ENCODE assay signal across 8 cellular contexts in the genomic region with DNA sequence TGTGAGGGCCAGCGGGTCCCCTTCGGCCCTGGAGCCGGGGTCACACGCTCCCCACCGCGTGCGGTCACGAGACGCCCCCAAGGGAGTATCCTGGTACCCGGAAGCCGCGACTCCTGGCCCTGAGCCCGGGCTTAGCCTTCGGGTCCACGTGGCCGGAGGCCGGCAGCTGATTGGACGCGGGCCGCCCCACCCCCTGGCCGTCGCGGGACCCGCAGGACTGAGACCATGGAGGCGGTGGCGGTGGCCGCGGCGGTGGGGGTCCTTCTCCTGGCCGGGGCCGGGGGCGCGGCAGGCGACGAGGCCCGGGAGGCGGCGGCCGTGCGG. TPM values are rescaled to one million over a fixed set of nuclear protein-coding genes. Genes with fewer than 3 reads are reported as not detected.
DNase-seq lines count a peak whose midpoint lies in the region; ATAC-seq and TF ChIP-seq lines count a peak whose summit lies in the region.

A gene (plus strand): TSS at position 194 of the 324 bp plus-strand sequence. CDS start 32 bp downstream, at position 226.

- no peak within 1 kb of the TSS for H4K5ac ChIP-seq in H9 (ENCODE audit: insufficient read length, low read depth, low read length)

- H4K8ac ChIP-seq in H9 (replicated peaks; ENCODE audit: insufficient read length, low read depth, low read length), result no peak within 1 kb of the TSS
- peak within 1 kb of the TSS; percentile 20 for H4K8ac ChIP-seq in neuronal stem cell (ENCODE audit: low read depth, low read length)

- peaks cover 29% of the 10 kb centered on the region for H3K27me3 Mint-ChIP-seq in H9 (ENCODE audit: low read depth)

- H3K79me2 ChIP-seq in H9 (ENCODE audit: insufficient read depth, low read length), result no peaks in the 10 kb centered on the region

- H3K4me1 ChIP-seq in ES-I3 (ENCODE audit: insufficient read depth, low read length) (peaks cover 12% of the 10 kb centered on the region), H9 (ENCODE audit: insufficient read depth, low read length) (no peaks in the 10 kb centered on the region; the same call in 1 of the 2 replicates), SJSA1 (replicated peaks) (peaks cover 36% of the 10 kb centered on the region), foreskin keratinocyte (peaks cover 2% of the 10 kb centered on the region), neuronal stem cell (ENCODE audit: control insufficient read depth in 2 of 2, insufficient read depth in 1 of 2, low read depth in 1 of 2, low read length in 2 of 2) (peaks cover 13 to 21% of the 10 kb centered on the region in 2 donors)

- TF ChIP-seq CTCF in H9 (conservative IDR thresholded peaks at IDR 0.05) (no peak), foreskin keratinocyte (conservative IDR thresholded peaks at IDR 0.05) (no peak), subcutaneous adipose tissue (IDR thresholded peaks at IDR 0.05; ENCODE audit: low read depth) (no peak)

- H3K4ac ChIP-seq in H9 (ENCODE audit: low read depth, low read length) (no peak within 1 kb of the TSS), neuronal stem cell (ENCODE audit: low read length) (peak within 1 kb of the TSS; percentile 14)

- H2AFZ ChIP-seq in H9 (ENCODE audit: low read length), result no peak within 1 kb of the TSS
- H2AFZ ChIP-seq in neuronal stem cell (ENCODE audit: low read length), result peak within 1 kb of the TSS; percentile 87

- peaks cover 11 to 19% of the 10 kb centered on the region in 2 experiments for H3K4me1 Mint-ChIP-seq in H9

- H3K9ac ChIP-seq in ES-I3 (ENCODE audit: low read depth, low read length), result peak within 1 kb of the TSS; percentile 53
- H3K9ac ChIP-seq in H9 (ENCODE audit: extremely low read depth, insufficient read length, low read length), result peak within 1 kb of the TSS; percentile 20
- H3K9ac ChIP-seq in neuronal stem cell (ENCODE audit: low read depth, low read length, poor library complexity), result peak within 1 kb of the TSS; percentile 97

- no peaks in the 10 kb centered on the region for H4K20me1 ChIP-seq in H9 (ENCODE audit: control insufficient read depth, insufficient read depth, insufficient read length)

- H3K36me3 ChIP-seq in ES-I3 (ENCODE audit: insufficient read depth, low read length) (no peaks in the 10 kb centered on the region), MG63 (peaks cover 28% of the 10 kb centered on the region), SJSA1 (peaks cover 26% of the 10 kb centered on the region), neuronal stem cell (replicated peaks in 1 of 2; ENCODE audit: control insufficient read depth in 2 of 2, insufficient read depth in 2 of 2, low read length in 2 of 2) (peaks cover 2 to 19% of the 10 kb centered on the region in 2 donors)

- no peak within 1 kb of the TSS for H2BK120ac ChIP-seq in H9 (ENCODE audit: low read depth, low read length, poor library complexity, severe bottlenecking)
- H2BK120ac ChIP-seq in neuronal stem cell (ENCODE audit: low read depth, low read length), result no peak within 1 kb of the TSS

- H3K23ac ChIP-seq in H9 (ENCODE audit: insufficient read length, low read depth, low read length) (no peak within 1 kb of the TSS), neuronal stem cell (ENCODE audit: low read depth, low read length, poor library complexity) (no peak within 1 kb of the TSS)

- H3K36me3 Mint-ChIP-seq in H9 (ENCODE audit: insufficient read depth in 1 of 3, low read depth in 3 of 3), result peaks cover 0 to 17% (median 10%) of the 10 kb centered on the region in 3 experiments; a peak in 5 of 7 replicates

- H3K4me2 ChIP-seq in H9 (ENCODE audit: insufficient read depth, insufficient read length, low read length) (peak within 1 kb of the TSS; percentile 61), neuronal stem cell (ENCODE audit: insufficient read depth, low read length, poor library complexity, severe bottlenecking) (peak within 1 kb of the TSS; percentile 85)

- H2BK5ac ChIP-seq in H9 (ENCODE audit: insufficient read length, low read length) (no peak within 1 kb of the TSS), neuronal stem cell (ENCODE audit: low read length) (no peak within 1 kb of the TSS)

- no peak within 1 kb of the TSS for H3K56ac ChIP-seq in H9 (ENCODE audit: insufficient read length, low read depth, low read length)

- no peak within 1 kb of the TSS for H2BK20ac ChIP-seq in H9 (ENCODE audit: low read depth, low read length, poor library complexity, severe bottlenecking)

- H3K14ac ChIP-seq in H9 (ENCODE audit: insufficient read depth, low read length), result no peak within 1 kb of the TSS; the same call in 1 of the 2 replicates
- H3K14ac ChIP-seq in neuronal stem cell (ENCODE audit: low read length), result peak within 1 kb of the TSS; percentile 28

- peaks cover 9% of the 10 kb centered on the region for H3K23me2 ChIP-seq in H9 (ENCODE audit: insufficient read length, low read depth, low read length, poor library complexity, severe bottlenecking)

- H3K18ac ChIP-seq in H9 (ENCODE audit: insufficient read length, low read depth, low read length) (no peak within 1 kb of the TSS), neuronal stem cell (ENCODE audit: low read length) (peak within 1 kb of the TSS; percentile 90)

- peak within 1 kb of the TSS; percentile 68 to 87 (median 79); a peak in 5 of 7 replicates for H3K27ac Mint-ChIP-seq in H9

- H2BK12ac ChIP-seq in H9 (ENCODE audit: insufficient read length, low read depth, low read length) (no peak within 1 kb of the TSS), neuronal stem cell (ENCODE audit: low read length) (no peak within 1 kb of the TSS)

- peak; percentile 80 for ATAC-seq in foreskin keratinocyte

- no peaks in the 10 kb centered on the region for H3K79me1 ChIP-seq in H9 (ENCODE audit: insufficient read depth, low read depth, low read length, poor library complexity, severe bottlenecking)
- H3K79me1 ChIP-seq in neuronal stem cell (ENCODE audit: low read depth, low read length), result peaks cover 4% of the 10 kb centered on the region

- no peaks in the 10 kb centered on the region for H3K9me3 Mint-ChIP-seq in H9

- no CpG with 5 or more reads among the region's 40 CpGs for WGBS in H9 (ENCODE audit: extremely low coverage, insufficient read length, low lambda C conversion rate)
- no CpG with 5 or more reads among the region's 40 CpGs for WGBS in neuronal stem cell (ENCODE audit: extremely low coverage in 2 of 2, insufficient read length in 2 of 2, insufficient replicate concordance in 1 of 2), 2 donors

- H3K4me3 Mint-ChIP-seq in H9, result peak within 1 kb of the TSS; percentile 77 to 86

- no peaks in the 10 kb centered on the region for H3K9me3 ChIP-seq in ES-I3 (ENCODE audit: control insufficient read depth, insufficient read depth, low read length)
- no peaks in the 10 kb centered on the region for H3K9me3 ChIP-seq in H9 (ENCODE audit: control insufficient read depth, low read depth, low read length)
- no peaks in the 10 kb centered on the region for H3K9me3 ChIP-seq in MG63
- H3K9me3 ChIP-seq in SJSA1 (replicated peaks), result no peaks in the 10 kb centered on the region
- no peaks in the 10 kb centered on the region for H3K9me3 ChIP-seq in neuronal stem cell (replicated peaks in 1 of 2; ENCODE audit: control insufficient read depth in 2 of 2, insufficient read depth in 1 of 2, low read depth in 1 of 2, low read length in 2 of 2)

- H3K27ac ChIP-seq in H9 (ENCODE audit: insufficient read length, low read depth, low read length) (no peak within 1 kb of the TSS), SJSA1 (peak within 1 kb of the TSS; percentile 46), foreskin keratinocyte (peak within 1 kb of the TSS; percentile 50), neuronal stem cell (replicated peaks; ENCODE audit: low read length) (peak within 1 kb of the TSS; percentile 49)

- DNase-seq in H9 (peak; percentile 95), MG63 (peak; percentile 96), SJSA1 (ENCODE audit: low read depth in 1 of 2, low spot score in 2 of 2) (peak; percentile 80 to 94), foreskin keratinocyte (no peak), neuronal stem cell (ENCODE audit: low spot score) (no peak)
- DNase-seq in activated naive CD4-positive, alpha-beta T cell (lab: John Stamatoyannopoulos, UW), result peak; percentile 49 to 73 (median 59)

- H2AK5ac ChIP-seq in H9 (ENCODE audit: insufficient read length, low read length) (no peak within 1 kb of the TSS), neuronal stem cell (ENCODE audit: low read depth, low read length) (no peak within 1 kb of the TSS)

- H2BK15ac ChIP-seq in H9 (ENCODE audit: low read depth, low read length), result no peak within 1 kb of the TSS
- H2BK15ac ChIP-seq in neuronal stem cell (ENCODE audit: low read length), result peak within 1 kb of the TSS; percentile 14

- H3K4me3 ChIP-seq in MG63, result peak within 1 kb of the TSS; percentile 64
- H3K4me3 ChIP-seq in SJSA1, result peak within 1 kb of the TSS; percentile 92
- H3K4me3 ChIP-seq in neuronal stem cell (ENCODE audit: low read length in 2 of 2), result peak within 1 kb of the TSS; percentile 73 to 90

- no peak within 1 kb of the TSS for H3T11ph ChIP-seq in H9 (ENCODE audit: low read length)

- H4K91ac ChIP-seq in H9 (ENCODE audit: insufficient read length, low read depth, low read length), result no peak within 1 kb of the TSS
- H4K91ac ChIP-seq in neuronal stem cell (ENCODE audit: low read depth, low read length, poor library complexity), result no peak within 1 kb of the TSS

- H3K27me3 ChIP-seq in H9 (ENCODE audit: insufficient read depth, low read length), result no peaks in the 10 kb centered on the region
- no peaks in the 10 kb centered on the region for H3K27me3 ChIP-seq in MG63
- no peaks in the 10 kb centered on the region for H3K27me3 ChIP-seq in SJSA1 (replicated peaks)
- H3K27me3 ChIP-seq in foreskin keratinocyte, result no peaks in the 10 kb centered on the region
- peaks cover 0 to 4% (median 0%) of the 10 kb centered on the region in 3 experiments for H3K27me3 ChIP-seq in neuronal stem cell (ENCODE audit: control insufficient read depth in 3 of 3, insufficient read depth in 3 of 3, low read depth in 1 of 3, low read length in 3 of 3)

RNA-seq across cellular contexts. Expression of the gene that starts here (rescaled TPM):
- total RNA-seq in H9 (2021), result 20.4 and 23.5 TPM in 2 replicates
- 18.5 and 46.4 TPM in 2 replicates for total RNA-seq in MG63 (2014; rRNA removed; shearing (Covaris generic); ENCODE audit: low replicate concordance)
- 16.2 and 26.8 TPM in 2 replicates for total RNA-seq in SJSA1 (2014; rRNA removed; shearing (Covaris generic))
- 13.9 and 14.2 TPM in 2 replicates for total RNA-seq in foreskin keratinocyte
- polyA plus RNA-seq in foreskin keratinocyte, result 16.5 and 18.3 TPM in 2 replicates
- polyA plus RNA-seq in neuronal stem cell (2013, experiment 1 of 2), result 6.6 TPM
- 6.4 TPM for polyA plus RNA-seq in neuronal stem cell (2013, experiment 2 of 2)
- total RNA-seq in subcutaneous adipose tissue, result 100 to 1,000 TPM in 1 of 4 donors, 10 to 100 TPM in 3; 43.5 to 123 (median 62.4) TPM

Comparison
In these comparisons a context has a peak if more than half of its experiments do, and no peak if none do; other contexts are left out.
1. H3K9ac ChIP-seq: peak in every context shown above with its lines; median percentile 97 in neuronal stem cell; 53 in ES-I3; 20 in H9.
2. DNase-seq: peak in H9 (single experiment), MG63 (single experiment), SJSA1 (2 of 2) and activated naive CD4-positive, alpha-beta T cell (4 of 4); none in foreskin keratinocyte (0 of 2) and neuronal stem cell (single experiment).
3. Peak in every context shown above with its lines, with median percentiles within 50 percentile points of each other: H3K4me3 ChIP-seq.